ENCODE assay signal across 22 cellular contexts in genomic region chr3:57030711-57031110, GRCh38. TPM values are rescaled to one million over a fixed set of nuclear protein-coding genes. Genes with fewer than 3 reads are reported as not detected.
"Had no signal": no experiment of that assay in that cellular context is flagged by ENCODE, and none has a peak within 500 bp of the region (broad histone marks: within the 10 kb centered on the region; RNA-seq: fewer than 3 reads in every experiment).

No MANE protein-coding gene starts in this region.

- H3K4me3 ChIP-seq: right atrium auricular region, skin epidermis had no signal

- ATAC-seq: activated CD4-positive, CD25-positive, alpha-beta regulatory T cell treated with anti-CD3 and anti-CD28 coated beads, Interleukin-2, amount 50 U/mL, for 24 hours; effector memory CD8-positive, alpha-beta T cell; foreskin keratinocyte; stimulated activated naive CD8-positive, alpha-beta T cell treated with anti-CD3 and anti-CD28 coated beads, Interleukin-15, Interleukin-2, amounts not matched to agents 100 U/mL and 50 U/mL, for 24 hours had no signal

- H3K4me1 ChIP-seq: foreskin keratinocyte, right atrium auricular region had no signal

- H3K27me3 ChIP-seq: brain microvascular endothelial cell, foreskin keratinocyte, right atrium auricular region had no signal

- H3K36me3 Mint-ChIP-seq: activated naive CD8-positive, alpha-beta T cell treated with anti-CD3 and anti-CD28 coated beads, Interleukin-2, amount 10 ng/mL, durations not matched to agents 7 days and 5 days had no signal

- H3K27ac Mint-ChIP-seq: activated naive CD8-positive, alpha-beta T cell treated with anti-CD3 and anti-CD28 coated beads, Interleukin-2, amount 10 ng/mL, durations not matched to agents 7 days and 5 days; activated T-helper 1 cell treated with anti-CD3 and anti-CD28 coated beads, Interleukin-12 subunit alpha, Interleukin-12 subunit beta, Interleukin-2, Interleukin-4 antibody, amounts not matched to agents 30 ng/mL and 10 ng/mL and 1 ng/mL, durations not matched to agents 14 hours and 24 hours and 36 hours; effector memory CD8-positive, alpha-beta T cell; progenitor cell of endocrine pancreas; type B pancreatic cell had no signal

- DNase-seq: activated CD4-positive, alpha-beta T cell treated with anti-CD3 and anti-CD28 coated beads, Interleukin-2, amount 50 U/mL, for 1 hour; activated naive CD8-positive, alpha-beta T cell treated with anti-CD3 and anti-CD28 coated beads, Interleukin-2, amount 10 ng/mL, durations not matched to agents 7 days and 5 days; anterior cingulate cortex; brain microvascular endothelial cell; dermis blood vessel endothelial cell; effector memory CD8-positive, alpha-beta T cell; foreskin keratinocyte; occipital lobe; stimulated activated CD4-positive, alpha-beta T cell treated with anti-CD3 and anti-CD28 coated beads, Interleukin-15, amount 100 ng/mL, for 24 hours; stimulated activated CD4-positive, alpha-beta T cell treated with anti-CD3 and anti-CD28 coated beads, Interleukin-4, amount 100 ng/mL, for 24 hours; stimulated activated naive CD8-positive, alpha-beta T cell treated with anti-CD3 and anti-CD28 coated beads, Interleukin-15, Interleukin-2, amounts not matched to agents 100 U/mL and 50 U/mL, for 24 hours; T-helper 9 cell had no signal

- H3K36me3 ChIP-seq: brain microvascular endothelial cell, right atrium auricular region had no signal

- H3K9me3 Mint-ChIP-seq: activated naive CD8-positive, alpha-beta T cell treated with anti-CD3 and anti-CD28 coated beads, Interleukin-2, amount 10 ng/mL, durations not matched to agents 7 days and 5 days; activated T-helper 1 cell treated with anti-CD3 and anti-CD28 coated beads, Interleukin-12 subunit alpha, Interleukin-12 subunit beta, Interleukin-2, Interleukin-4 antibody, amounts not matched to agents 30 ng/mL and 10 ng/mL and 1 ng/mL, durations not matched to agents 14 hours and 24 hours and 36 hours; effector memory CD8-positive, alpha-beta T cell; nephron progenitor cell; type B pancreatic cell had no signal

- H3K27ac ChIP-seq: brain microvascular endothelial cell, foreskin keratinocyte, right atrium auricular region, skin epidermis had no signal

- H3K4me1 Mint-ChIP-seq: activated naive CD8-positive, alpha-beta T cell treated with anti-CD3 and anti-CD28 coated beads, Interleukin-2, amount 10 ng/mL, durations not matched to agents 7 days and 5 days had no signal

- H3K27me3 Mint-ChIP-seq: progenitor cell of endocrine pancreas, type B pancreatic cell had no signal

- H3K9me3 ChIP-seq: right atrium auricular region had no signal

- H3K4me3 Mint-ChIP-seq: activated naive CD8-positive, alpha-beta T cell treated with anti-CD3 and anti-CD28 coated beads, Interleukin-2, amount 10 ng/mL, durations not matched to agents 7 days and 5 days; activated T-helper 1 cell treated with anti-CD3 and anti-CD28 coated beads, Interleukin-12 subunit alpha, Interleukin-12 subunit beta, Interleukin-2, Interleukin-4 antibody, amounts not matched to agents 30 ng/mL and 10 ng/mL and 1 ng/mL, durations not matched to agents 14 hours and 24 hours and 36 hours; effector memory CD8-positive, alpha-beta T cell; type B pancreatic cell had no signal

RNA-seq across cellular contexts. Expression of gene SPATA12, which starts 29.8 kb away (rescaled TPM):
- total RNA-seq: activated CD8-positive, alpha-beta memory T cell treated with anti-CD3 and anti-CD28 coated beads for 36 hours; activated naive CD8-positive, alpha-beta T cell treated with anti-CD3 and anti-CD28 coated beads, Interleukin-2, amount 10 ng/mL, durations not matched to agents 7 days and 5 days; activated T-helper 1 cell treated with anti-CD3 and anti-CD28 coated beads, Interleukin-12 subunit alpha, Interleukin-12 subunit beta, Interleukin-2, Interleukin-4 antibody, amounts not matched to agents 30 ng/mL and 10 ng/mL and 1 ng/mL, durations not matched to agents 14 hours and 24 hours and 36 hours; foreskin keratinocyte; lower leg skin; mesenteric fat pad; occipital lobe; right atrium auricular region had no signal
